Comparison of ENCODE assay signal across 11 cellular contexts in the genomic region with DNA sequence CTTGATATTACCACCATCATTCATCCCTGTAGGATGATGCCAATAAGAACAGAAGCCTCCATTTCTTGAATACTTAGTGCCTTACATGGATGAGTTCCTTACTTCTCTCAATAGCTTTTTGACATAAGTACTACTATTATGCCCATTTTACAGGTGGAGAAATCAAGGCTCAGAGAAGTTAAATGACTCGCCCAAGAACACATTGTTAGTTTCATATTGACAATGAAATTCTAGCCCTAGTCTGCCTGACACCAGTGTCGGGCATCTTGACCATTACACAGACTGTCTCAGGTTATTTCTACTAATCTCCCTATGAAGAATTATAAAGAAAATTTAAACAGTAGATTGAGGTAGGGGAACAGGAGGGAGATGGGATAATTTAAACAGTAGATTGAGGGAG.
"Had no signal": no experiment of that assay in that cellular context is flagged by ENCODE, and none has a peak within 500 bp of the region (broad histone marks: within the 10 kb centered on the region; RNA-seq: fewer than 3 reads in every experiment).

No MANE protein-coding gene starts in this region.

- H3K9me3 ChIP-seq: HAP-1 had no signal

- H3K9ac ChIP-seq: GM23248 had no signal

- H3K27ac ChIP-seq: GM23248 had no signal

- H3K27ac Mint-ChIP-seq: GM23338, H9, HFFc6 had no signal

- H3K36me3 ChIP-seq: HAP-1 had no signal

- H3K4me3 Mint-ChIP-seq: GM23338, H9, HFFc6 had no signal

- H3K4me3 ChIP-seq: GM23248, GM23338, HAP-1 had no signal

- FAIRE-seq: H1, H54 had no signal

- H3K4me2 ChIP-seq: GM23338 had no signal

- DNase-seq: GM23248, GOT3, H7, H9, HCEC 1CT, HFFc6 had no signal

- H3K4me1 Mint-ChIP-seq: GM23338, H9 had no signal

- ATAC-seq: GM23338, HCT116 had no signal

- H2AFZ ChIP-seq: GM23248, GM23338 had no signal

- H3K4me1 ChIP-seq: HAP-1 had no signal

- H3K9me3 Mint-ChIP-seq: GM23338, H9, HFFc6 had no signal
